12 cellular contexts compared by ENCODE assay signal in the genomic region with DNA sequence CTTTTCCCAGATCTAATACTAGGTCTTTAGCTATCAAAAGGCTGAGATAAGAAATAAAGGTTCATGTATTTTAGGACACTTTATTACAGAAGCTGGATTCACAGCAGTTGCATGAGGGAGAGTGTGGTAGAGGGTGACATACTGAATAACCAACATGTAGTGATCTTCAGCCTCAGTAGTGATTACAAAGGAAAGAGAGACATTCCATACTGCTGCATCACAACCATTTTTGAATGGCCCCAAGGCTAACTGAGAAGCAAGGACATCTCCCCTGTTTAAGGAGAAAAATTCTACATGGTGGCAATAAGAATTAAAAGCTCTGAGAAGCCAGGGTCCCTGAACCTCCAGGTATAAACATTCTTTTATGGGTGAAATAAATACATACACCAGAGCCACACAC. TPM values are rescaled to one million over a fixed set of nuclear protein-coding genes. Genes with fewer than 3 reads are reported as not detected.
A peak's percentile ranks its signal among the peaks of the same experiment; 100 is the strongest.
DNase-seq lines count a peak whose midpoint lies in the region; ATAC-seq and TF ChIP-seq lines count a peak whose summit lies in the region.
"Had no signal": no experiment of that assay in that cellular context is flagged by ENCODE, and none has a peak within 500 bp of the region (broad histone marks: within the 10 kb centered on the region; RNA-seq: fewer than 3 reads in every experiment).

No MANE protein-coding gene starts in this region.

- CTCF ChIA-PET in RWPE1 (lab: Yijun Ruan, JAX), result interaction anchor here (0.6 kb wide), 1 partner anchor 148 kb away, joined by 3 read pairs; no protein-coding TSS in a partner anchor
- CTCF ChIA-PET in activated CD8-positive, alpha-beta T cell treated with anti-CD3 and anti-CD28 coated beads for 36 hours (lab: Charles Lee), result interaction anchor here (1.6 kb wide), 1 partner anchor 10 kb away, joined by 4 read pairs; no protein-coding TSS in a partner anchor

- peak; percentile 85 for DNase-seq in EH (ENCODE audit: low read depth)
- peak; percentile 55 for DNase-seq in RWPE1 (ENCODE audit: low spot score)
- DNase-seq in epithelial cell of esophagus (ENCODE audit: low read depth), result peak; percentile 69
- DNase-seq in non-pigmented ciliary epithelial cell (ENCODE audit: low read depth), result peak; percentile 50
- no peak for DNase-seq in NCI-H748 (lab: John Stamatoyannopoulos, UW; ENCODE audit: unreplicated experiment)
- no peak for DNase-seq in activated CD8-positive, alpha-beta T cell treated with anti-CD3 and anti-CD28 coated beads for 36 hours
- DNase-seq in activated CD4-positive, alpha-beta T cell treated with anti-CD3 and anti-CD28 coated beads, Interleukin-2, amount 50 U/mL, for 1 hour, result no peak
- DNase-seq in mesothelial cell of epicardium (ENCODE audit: low spot score in 2 of 2, unreplicated experiment in 2 of 2), result no peak
- DNase-seq: activated CD4-positive, alpha-beta memory T cell treated with anti-CD3 and anti-CD28 coated beads, Interleukin-2, amount 10 ng/mL, durations not matched to agents 7 days and 5 days; CD4-positive, alpha-beta T cell; NCI-H524 had no signal

- intact Hi-C loops in activated CD8-positive, alpha-beta T cell treated with anti-CD3 and anti-CD28 coated beads for 36 hours (cut with micrococcal nuclease), result no loop called here

- no peak for ATAC-seq in activated CD8-positive, alpha-beta T cell treated with anti-CD3 and anti-CD28 coated beads for 36 hours

- H3K4me3 ChIP-seq in epithelial cell of esophagus (ENCODE audit: low read length), result no peak overlapping the region
- H3K4me3 ChIP-seq: cardiac muscle cell had no signal

- H3K27me3 Mint-ChIP-seq in activated CD8-positive, alpha-beta T cell treated with anti-CD3 and anti-CD28 coated beads for 36 hours, result no peaks in the 10 kb centered on the region
- H3K27me3 Mint-ChIP-seq in mesothelial cell of epicardium (ENCODE audit: low read depth), result no peaks in the 10 kb centered on the region
- H3K27me3 Mint-ChIP-seq: activated CD4-positive, alpha-beta memory T cell treated with anti-CD3 and anti-CD28 coated beads, Interleukin-2, amount 10 ng/mL, durations not matched to agents 7 days and 5 days; CD4-positive, alpha-beta T cell had no signal

- peaks cover 12% of the 10 kb centered on the region for H3K4me1 Mint-ChIP-seq in activated CD8-positive, alpha-beta T cell treated with anti-CD3 and anti-CD28 coated beads for 36 hours (ENCODE audit: low read depth)
- no peaks in the 10 kb centered on the region for H3K4me1 Mint-ChIP-seq in mesothelial cell of epicardium
- H3K4me1 Mint-ChIP-seq: activated CD4-positive, alpha-beta memory T cell treated with anti-CD3 and anti-CD28 coated beads, Interleukin-2, amount 10 ng/mL, durations not matched to agents 7 days and 5 days had no signal

- no peak overlapping the region for H3K27ac Mint-ChIP-seq in activated CD8-positive, alpha-beta T cell treated with anti-CD3 and anti-CD28 coated beads for 36 hours
- no peak overlapping the region for H3K27ac Mint-ChIP-seq in mesothelial cell of epicardium
- H3K27ac Mint-ChIP-seq: activated CD4-positive, alpha-beta memory T cell treated with anti-CD3 and anti-CD28 coated beads, Interleukin-2, amount 10 ng/mL, durations not matched to agents 7 days and 5 days; CD4-positive, alpha-beta T cell had no signal

- H3K27ac ChIP-seq in RWPE1, result no peak overlapping the region
- H3K27ac ChIP-seq: cardiac muscle cell had no signal

- peaks cover 31% of the 10 kb centered on the region for H3K36me3 Mint-ChIP-seq in activated CD8-positive, alpha-beta T cell treated with anti-CD3 and anti-CD28 coated beads for 36 hours (ENCODE audit: low read depth)
- H3K36me3 Mint-ChIP-seq in mesothelial cell of epicardium, result peaks cover 18% of the 10 kb centered on the region

- POLR2A ChIA-PET in RWPE1 (lab: Yijun Ruan, JAX; ENCODE audit: low non-redundant PET), result no interaction called here
- POLR2A ChIA-PET in activated CD8-positive, alpha-beta T cell treated with anti-CD3 and anti-CD28 coated beads for 36 hours (lab: Charles Lee), result interaction anchor here (0.7 kb wide), 1 partner anchor 42 kb away, joined by 4 read pairs; no protein-coding TSS in a partner anchor

- TF ChIP-seq CTCF in RWPE1 (conservative IDR thresholded peaks at IDR 0.05; ENCODE audit: low read depth), result no peak
- TF ChIP-seq CTCF in epithelial cell of esophagus (IDR thresholded peaks at IDR 0.05; ENCODE audit: insufficient read depth, low read depth, low read length, missing control alignments), result no peak
- no peak for TF ChIP-seq CTCF in activated CD8-positive, alpha-beta T cell treated with anti-CD3 and anti-CD28 coated beads for 36 hours (IDR thresholded peaks at IDR 0.05)
- TF ChIP-seq CTCF in mesothelial cell of epicardium (IDR thresholded peaks at IDR 0.05; ENCODE audit: unreplicated experiment), result no peak

- no peak overlapping the region for H3K4me3 Mint-ChIP-seq in activated CD8-positive, alpha-beta T cell treated with anti-CD3 and anti-CD28 coated beads for 36 hours
- H3K4me3 Mint-ChIP-seq in mesothelial cell of epicardium, result no peak overlapping the region
- H3K4me3 Mint-ChIP-seq: activated CD4-positive, alpha-beta memory T cell treated with anti-CD3 and anti-CD28 coated beads, Interleukin-2, amount 10 ng/mL, durations not matched to agents 7 days and 5 days; CD4-positive, alpha-beta T cell had no signal

- no peaks in the 10 kb centered on the region for H3K9me3 Mint-ChIP-seq in activated CD8-positive, alpha-beta T cell treated with anti-CD3 and anti-CD28 coated beads for 36 hours
- peaks cover 2% of the 10 kb centered on the region for H3K9me3 Mint-ChIP-seq in mesothelial cell of epicardium
- H3K9me3 Mint-ChIP-seq: activated CD4-positive, alpha-beta memory T cell treated with anti-CD3 and anti-CD28 coated beads, Interleukin-2, amount 10 ng/mL, durations not matched to agents 7 days and 5 days; CD4-positive, alpha-beta T cell had no signal

RNA-seq across cellular contexts. Expression of a gene that starts 35.3 kb away (rescaled TPM):
- 10 to 100 TPM; 37.6 to 40.3 TPM for total RNA-seq in activated CD8-positive, alpha-beta T cell treated with anti-CD3 and anti-CD28 coated beads for 36 hours
- 47.7 to 52.0 TPM (median 48.1 TPM) in 3 replicates for total RNA-seq in mesothelial cell of epicardium

RNA-seq across cellular contexts. Expression of a gene that starts 35.3 kb away (rescaled TPM):
- 10 to 100 TPM; 17.4 to 17.9 TPM for total RNA-seq in activated CD8-positive, alpha-beta T cell treated with anti-CD3 and anti-CD28 coated beads for 36 hours
- total RNA-seq in mesothelial cell of epicardium, result 10.8 to 14.1 TPM (median 12.8 TPM) in 3 replicates

RNA-seq across cellular contexts. Expression of a gene that starts 51.6 kb away (rescaled TPM):
- total RNA-seq in activated CD8-positive, alpha-beta T cell treated with anti-CD3 and anti-CD28 coated beads for 36 hours, result 10 to 100 TPM; 24.0 to 27.7 TPM
- 28.1 to 31.9 TPM (median 30.0 TPM) in 3 replicates for total RNA-seq in mesothelial cell of epicardium

RNA-seq across cellular contexts. Expression of a gene that starts 58.6 kb away (rescaled TPM):
- total RNA-seq in activated CD8-positive, alpha-beta T cell treated with anti-CD3 and anti-CD28 coated beads for 36 hours, result not detected
- total RNA-seq in mesothelial cell of epicardium, result not detected in 3 replicates
- total RNA-seq: activated CD4-positive, alpha-beta memory T cell treated with anti-CD3 and anti-CD28 coated beads, Interleukin-2, amount 10 ng/mL, durations not matched to agents 7 days and 5 days; CD4-positive, alpha-beta T cell had no signal

Comparison
In these comparisons a context has a peak if more than half of its experiments do, and no peak if none do; other contexts are left out.
1. DNase-seq: peak in EH (single experiment), RWPE1 (single experiment), epithelial cell of esophagus (single experiment) and non-pigmented ciliary epithelial cell (single experiment); none in NCI-H748 (single experiment), activated CD8-positive, alpha-beta T cell treated with anti-CD3 and anti-CD28 coated beads for 36 hours (single experiment), activated CD4-positive, alpha-beta T cell treated with anti-CD3 and anti-CD28 coated beads, Interleukin-2, amount 50 U/mL, for 1 hour (single experiment) and mesothelial cell of epicardium (0 of 2).